ENCODE assay signal across 8 cellular contexts in genomic region chr15:29821416-29822099, GRCh38. TPM values are rescaled to one million over a fixed set of nuclear protein-coding genes. Genes with fewer than 3 reads are reported as not detected.
A peak's percentile ranks its signal among the peaks of the same experiment; 100 is the strongest.
DNase-seq lines count a peak whose midpoint lies in the region; ATAC-seq lines count a peak whose summit lies in the region.

No MANE protein-coding gene starts in this region.

- H3K27ac ChIP-seq in iPS-18a (ENCODE audit: low read length): no peak overlapping the region

- H3K36me3 ChIP-seq in iPS-18a (ENCODE audit: control insufficient read depth, low read depth, low read length): no peaks in the 10 kb centered on the region

- H3K4me1 ChIP-seq in iPS-18a (ENCODE audit: control insufficient read depth, low read depth, low read length): peaks cover 11% of the 10 kb centered on the region

- intact Hi-C loops in sciatic nerve (cut with DNase I): no loop called here

- H3K9ac ChIP-seq in iPS-18a (ENCODE audit: low read length): peak overlapping the region; percentile 78

- DNase-seq in D341Med (ENCODE audit: low spot score) (peak; percentile 69), HCEC 1CT (peak; percentile 85), NCI-H69 (lab: John Stamatoyannopoulos, UW) (peak; percentile 90), brain pericyte (ENCODE audit: low read depth, low spot score) (peak; percentile 50), sciatic nerve (ENCODE audit: low spot score) (peak; percentile 78)

- peak; percentile 73 for ATAC-seq in sciatic nerve
- no peak for ATAC-seq in GM21529 (IDR thresholded peaks at IDR 0.05; ENCODE audit: unreplicated experiment)
- no peak for ATAC-seq in HG02763 (IDR thresholded peaks at IDR 0.05; ENCODE audit: unreplicated experiment)

- peak overlapping the region; percentile 85 for H3K4me3 ChIP-seq in iPS-18a (ENCODE audit: low read length)

- H3K9me3 ChIP-seq in iPS-18a (ENCODE audit: control insufficient read depth, low read depth, low read length): no peaks in the 10 kb centered on the region

- peaks cover 12% of the 10 kb centered on the region for H3K27me3 ChIP-seq in iPS-18a (ENCODE audit: control insufficient read depth, insufficient read depth, low read length)

RNA-seq across cellular contexts. Expression of gene TJP1, which starts 0.7 kb away (rescaled TPM):
- total RNA-seq in sciatic nerve: 465 TPM
